26 cellular contexts compared by ENCODE assay signal in genomic region chr15:89423981-89424380, GRCh38.
"Had no signal": no experiment of that assay in that cellular context is flagged by ENCODE, and none has a peak within 500 bp of the region (broad histone marks: within the 10 kb centered on the region; RNA-seq: fewer than 3 reads in every experiment).

No MANE protein-coding gene starts in this region.

- H3K27ac Mint-ChIP-seq: activated naive CD8-positive, alpha-beta T cell; activated T-helper 2 cell treated with anti-CD3 and anti-CD28 coated beads, Interferon-gamma antibody, Interleukin-2, Interleukin-4, amounts not matched to agents 10 μg/mL and 5 μg/mL and 100 μg/mL, durations not matched to agents 14 hours and 24 hours and 36 hours; natural killer cell had no signal

- ATAC-seq: activated T-cell treated with anti-CD3 and anti-CD28 coated beads, Interleukin-2, amount 50 U/mL, for 4 hours; esophagus mucosa; left cardiac atrium; natural killer cell; psoas muscle; upper lobe of right lung had no signal

- H3K4me1 ChIP-seq: adrenal gland, breast epithelium, psoas muscle, right atrium auricular region, upper lobe of right lung had no signal

- H3K4me1 Mint-ChIP-seq: central memory CD8-positive, alpha-beta T cell; natural killer cell had no signal

- H3K9me3 ChIP-seq: adrenal gland, breast epithelium, ovary, psoas muscle, right atrium auricular region, thoracic aorta, upper lobe of right lung had no signal

- H3K4me3 Mint-ChIP-seq: activated naive CD8-positive, alpha-beta T cell; activated T-cell treated with anti-CD3 and anti-CD28 coated beads, Interleukin-2, amount 50 U/mL, for 4 hours; central memory CD8-positive, alpha-beta T cell; natural killer cell had no signal

- DNase-seq: activated CD4-positive, alpha-beta T cell treated with anti-CD3 and anti-CD28 coated beads for 4 hours; activated CD4-positive, alpha-beta T cell treated with anti-CD3 and anti-CD28 coated beads, Interleukin-2, amount 50 U/mL, for 48 hours; activated CD4-positive, CD25-positive, alpha-beta regulatory T cell; activated CD8-positive, alpha-beta memory T cell treated with anti-CD3 and anti-CD28 coated beads, Interleukin-2, amount 50 U/mL, for 48 hours; activated naive CD4-positive, alpha-beta T cell; activated T-cell treated with anti-CD3 and anti-CD28 coated beads, Interleukin-2, amount 50 U/mL, for 4 hours; adrenal gland; effector memory CD4-positive, alpha-beta T cell; head of caudate nucleus; hypothalamus; left cardiac atrium; midbrain; natural killer cell; ovary; psoas muscle; stimulated activated CD4-positive, alpha-beta T cell treated with anti-CD3 and anti-CD28 coated beads, Interleukin-4, amount 100 ng/mL, for 24 hours; stimulated activated naive CD4-positive, alpha-beta T cell treated with Interleukin-2 at 50 U/mL for 16 hours; T1000; upper lobe of right lung had no signal

- H3K27ac ChIP-seq: adrenal gland, breast epithelium, ovary, psoas muscle, right atrium auricular region, thoracic aorta, upper lobe of right lung had no signal

- H3K9me3 Mint-ChIP-seq: activated T-cell treated with anti-CD3 and anti-CD28 coated beads, Interleukin-2, amount 50 U/mL, for 4 hours; activated T-helper 2 cell treated with anti-CD3 and anti-CD28 coated beads, Interferon-gamma antibody, Interleukin-2, Interleukin-4, amounts not matched to agents 10 μg/mL and 5 μg/mL and 100 μg/mL, durations not matched to agents 14 hours and 24 hours and 36 hours; central memory CD8-positive, alpha-beta T cell; natural killer cell had no signal

- H3K4me3 ChIP-seq: adrenal gland, breast epithelium, ovary, psoas muscle, right atrium auricular region, thoracic aorta, upper lobe of right lung had no signal

- H3K36me3 ChIP-seq: adrenal gland, breast epithelium, ovary, right atrium auricular region, thoracic aorta, upper lobe of right lung had no signal

- H3K27me3 ChIP-seq: ovary, right atrium auricular region had no signal

- H3K36me3 Mint-ChIP-seq: natural killer cell had no signal
